21 cellular contexts compared by ENCODE assay signal in genomic region chr18:78113445-78113844, GRCh38.
"Had no signal": no experiment of that assay in that cellular context is flagged by ENCODE, and none has a peak within 500 bp of the region (broad histone marks: within the 10 kb centered on the region; RNA-seq: fewer than 3 reads in every experiment).

No MANE protein-coding gene starts in this region.

- H3K27ac ChIP-seq: colonic mucosa, epithelial cell of prostate, esophagus squamous epithelium, gastrocnemius medialis, heart right ventricle, left lung, lower lobe of right lung had no signal

- DNase-seq: colonic mucosa; cortex of kidney; effector CD8-positive, alpha-beta T cell; effector memory CD8-positive, alpha-beta T cell; endodermal cell; erythroblast; esophagus squamous epithelium; foreskin fibroblast; foreskin melanocyte; gastrocnemius medialis; glutamatergic neuron; heart right ventricle; hippocampal formation; left cardiac atrium; left lung; left ventricle myocardium superior; lower lobe of right lung; mesenchymal stem cell; mucosa of descending colon had no signal

- H3K4me3 ChIP-seq: colonic mucosa, esophagus squamous epithelium, gastrocnemius medialis, heart right ventricle, left lung, lower lobe of right lung, mucosa of descending colon had no signal

- H3K9me3 ChIP-seq: colonic mucosa, esophagus squamous epithelium, gastrocnemius medialis, lower lobe of right lung had no signal

- H3K27me3 ChIP-seq: colonic mucosa, esophagus squamous epithelium, gastrocnemius medialis, heart right ventricle, left lung had no signal

- H3K4me1 ChIP-seq: colonic mucosa, gastrocnemius medialis, heart right ventricle, left lung, lower lobe of right lung had no signal

- ATAC-seq: effector memory CD8-positive, alpha-beta T cell; esophagus mucosa; gastrocnemius medialis; heart right ventricle; left cardiac atrium; left lung; left ventricle myocardium superior; lower lobe of right lung; mucosa of descending colon had no signal

- H3K36me3 ChIP-seq: colonic mucosa, esophagus squamous epithelium, gastrocnemius medialis, heart right ventricle, left lung, lower lobe of right lung had no signal
